In genomic region chr9:126346031-126346430, GRCh38 we compare ENCODE assay signal across 18 cellular contexts.
"Had no signal": no experiment of that assay in that cellular context is flagged by ENCODE, and none has a peak within 500 bp of the region (broad histone marks: within the 10 kb centered on the region; RNA-seq: fewer than 3 reads in every experiment).

No MANE protein-coding gene starts in this region.

- H3K4me3 Mint-ChIP-seq: activated B cell treated with CpG ODN at 0.5 μM for 24 hours; activated CD4-positive, alpha-beta memory T cell treated with anti-CD3 and anti-CD28 coated beads, Interleukin-2, amount 10 ng/mL, durations not matched to agents 7 days and 5 days; activated naive CD4-positive, alpha-beta T cell treated with anti-CD3 and anti-CD28 coated beads, Interleukin-2, amount 10 ng/mL, durations not matched to agents 7 days and 5 days; natural killer cell treated with Interleukin-12 subunit alpha and Interleukin-12 subunit beta and Interleukin-15 and Interleukin-18, amount 100 ng/mL, for 72 hours had no signal

- H3K27me3 ChIP-seq: esophagus squamous epithelium, gastrocnemius medialis, upper lobe of right lung had no signal

- H3K36me3 Mint-ChIP-seq: activated naive CD4-positive, alpha-beta T cell treated with anti-CD3 and anti-CD28 coated beads, Interleukin-2, amount 10 ng/mL, durations not matched to agents 7 days and 5 days had no signal

- H3K9me3 Mint-ChIP-seq: activated CD4-positive, alpha-beta memory T cell treated with anti-CD3 and anti-CD28 coated beads, Interleukin-2, amount 10 ng/mL, durations not matched to agents 7 days and 5 days; activated naive CD4-positive, alpha-beta T cell treated with anti-CD3 and anti-CD28 coated beads, Interleukin-2, amount 10 ng/mL, durations not matched to agents 7 days and 5 days; natural killer cell treated with Interleukin-12 subunit alpha and Interleukin-12 subunit beta and Interleukin-15 and Interleukin-18, amount 100 ng/mL, for 72 hours had no signal

- H3K27ac ChIP-seq: gastrocnemius medialis, parathyroid adenoma, upper lobe of right lung had no signal

- DNase-seq: activated B cell treated with CpG ODN at 0.5 μM for 24 hours; activated CD4-positive, alpha-beta memory T cell treated with anti-CD3 and anti-CD28 coated beads, Interleukin-2, amount 10 ng/mL, durations not matched to agents 7 days and 5 days; activated CD4-positive, alpha-beta T cell treated with anti-CD3 and anti-CD28 coated beads for 4 hours; activated effector memory CD4-positive, alpha-beta T cell treated with anti-CD3 and anti-CD28 coated beads, Interleukin-2, amount 50 U/mL, for 16 hours; activated naive CD4-positive, alpha-beta T cell treated with anti-CD3 and anti-CD28 coated beads, Interleukin-2, amount 10 ng/mL, durations not matched to agents 7 days and 5 days; amygdala; effector memory CD4-positive, alpha-beta T cell; esophagus squamous epithelium; gastrocnemius medialis; hippocampal formation; kidney glomerular epithelial cell; left ventricle myocardium superior; nucleus accumbens; right cardiac atrium; stimulated activated CD4-positive, alpha-beta T cell treated with anti-CD3 and anti-CD28 coated beads, Interleukin-12 subunit alpha, Interleukin-12 subunit beta, amount 100 ng/mL, for 4 hours; upper lobe of right lung had no signal

- H3K4me1 Mint-ChIP-seq: activated CD4-positive, alpha-beta memory T cell treated with anti-CD3 and anti-CD28 coated beads, Interleukin-2, amount 10 ng/mL, durations not matched to agents 7 days and 5 days; activated naive CD4-positive, alpha-beta T cell treated with anti-CD3 and anti-CD28 coated beads, Interleukin-2, amount 10 ng/mL, durations not matched to agents 7 days and 5 days had no signal

- ATAC-seq: gastrocnemius medialis, left ventricle myocardium superior, right cardiac atrium, upper lobe of right lung had no signal

- H3K27ac Mint-ChIP-seq: activated B cell treated with CpG ODN at 0.5 μM for 24 hours; activated CD4-positive, alpha-beta memory T cell treated with anti-CD3 and anti-CD28 coated beads, Interleukin-2, amount 10 ng/mL, durations not matched to agents 7 days and 5 days; activated naive CD4-positive, alpha-beta T cell treated with anti-CD3 and anti-CD28 coated beads, Interleukin-2, amount 10 ng/mL, durations not matched to agents 7 days and 5 days; natural killer cell treated with Interleukin-12 subunit alpha and Interleukin-12 subunit beta and Interleukin-15 and Interleukin-18, amount 100 ng/mL, for 72 hours had no signal

- H3K27me3 Mint-ChIP-seq: natural killer cell treated with Interleukin-12 subunit alpha and Interleukin-12 subunit beta and Interleukin-15 and Interleukin-18, amount 100 ng/mL, for 72 hours had no signal

- H3K4me3 ChIP-seq: esophagus squamous epithelium, gastrocnemius medialis, upper lobe of right lung had no signal
